Comparison of ENCODE assay signal across 1 cellular context in the genomic region with DNA sequence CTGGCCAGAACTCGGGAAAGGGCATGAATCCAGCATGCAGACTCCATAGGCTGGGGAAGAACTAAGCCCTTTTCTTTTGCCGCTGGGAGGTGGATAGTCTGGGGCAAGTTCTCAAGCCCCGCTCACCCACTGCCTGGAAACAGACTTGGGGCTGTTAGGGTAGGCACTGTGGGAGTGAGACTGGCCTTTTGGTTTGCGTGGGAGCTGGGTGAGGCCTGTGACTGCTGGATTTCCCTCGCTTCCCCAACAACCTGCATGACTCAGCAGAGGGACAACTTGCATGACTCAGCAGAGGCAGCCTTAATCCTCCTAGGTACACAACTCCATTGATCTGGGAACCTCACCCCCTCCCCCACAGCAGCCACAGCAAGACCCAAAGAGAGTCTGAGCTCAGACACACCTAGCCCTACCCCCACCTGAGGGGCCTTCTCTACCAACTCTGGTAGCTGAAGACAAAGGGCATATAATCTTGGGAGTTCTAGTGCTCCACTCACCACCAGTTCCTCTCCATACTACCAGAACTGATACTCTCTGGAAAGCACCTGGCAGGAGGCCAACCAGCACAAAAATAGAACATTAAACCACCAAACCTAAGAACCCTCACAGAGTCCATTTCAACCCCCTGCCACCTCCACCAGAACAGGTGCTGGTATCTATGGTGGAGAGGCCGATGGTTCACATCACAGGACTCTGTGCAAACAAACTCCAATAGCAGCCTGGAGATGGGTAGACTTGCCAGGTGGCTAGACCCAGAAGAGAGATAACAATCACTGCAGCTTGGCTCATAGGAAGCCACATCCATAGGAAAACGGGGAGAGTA.
A peak's percentile ranks its signal among the peaks of the same experiment; 100 is the strongest.
TF ChIP-seq lines count a peak whose summit lies in the region.

No MANE protein-coding gene starts in this region.

TF ChIP-seq in K562, 482 proteins besides CTCF, POLR2A, EP300 and RAD21 (continued from another document):
- TF ChIP-seq, protein P1, sequence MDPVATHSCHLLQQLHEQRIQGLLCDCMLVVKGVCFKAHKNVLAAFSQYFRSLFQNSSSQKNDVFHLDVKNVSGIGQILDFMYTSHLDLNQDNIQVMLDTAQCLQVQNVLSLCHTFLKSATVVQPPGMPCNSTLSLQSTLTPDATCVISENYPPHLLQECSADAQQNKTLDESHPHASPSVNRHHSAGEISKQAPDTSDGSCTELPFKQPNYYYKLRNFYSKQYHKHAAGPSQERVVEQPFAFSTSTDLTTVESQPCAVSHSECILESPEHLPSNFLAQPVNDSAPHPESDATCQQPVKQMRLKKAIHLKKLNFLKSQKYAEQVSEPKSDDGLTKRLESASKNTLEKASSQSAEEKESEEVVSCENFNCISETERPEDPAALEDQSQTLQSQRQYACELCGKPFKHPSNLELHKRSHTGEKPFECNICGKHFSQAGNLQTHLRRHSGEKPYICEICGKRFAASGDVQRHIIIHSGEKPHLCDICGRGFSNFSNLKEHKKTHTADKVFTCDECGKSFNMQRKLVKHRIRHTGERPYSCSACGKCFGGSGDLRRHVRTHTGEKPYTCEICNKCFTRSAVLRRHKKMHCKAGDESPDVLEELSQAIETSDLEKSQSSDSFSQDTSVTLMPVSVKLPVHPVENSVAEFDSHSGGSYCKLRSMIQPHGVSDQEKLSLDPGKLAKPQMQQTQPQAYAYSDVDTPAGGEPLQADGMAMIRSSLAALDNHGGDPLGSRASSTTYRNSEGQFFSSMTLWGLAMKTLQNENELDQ (CRISPR knock-in tag; IDR thresholded peaks at IDR 0.05; ENCODE audit: borderline replicate concordance): no peak
- TF ChIP-seq HDAC1 (IDR thresholded peaks at IDR 0.05) (peak in 1 of 2 experiments; percentile 71; a peak in 2 of 4 replicates), ETS2 (tag; IDR thresholded peaks at IDR 0.05; ENCODE audit: borderline replicate concordance, poor library complexity, severe bottlenecking) (no peak), GABPA (tag; conservative IDR thresholded peaks at IDR 0.05; ENCODE audit: low read depth) (no peak)
